1 cellular context compared by ENCODE assay signal in genomic region chr3:172115059-172115458, GRCh38.
TF ChIP-seq lines count a peak whose summit lies in the region.

No MANE protein-coding gene starts in this region.

TF ChIP-seq in HepG2, 621 proteins besides CTCF, POLR2A, EP300 and RAD21 (continued from another document):
- no peak for TF ChIP-seq ZNF142 (CRISPR knock-in tag; IDR thresholded peaks at IDR 0.05)
